ENCODE assay signal across 21 cellular contexts in genomic region chr2:232162191-232162590, GRCh38.
DNase-seq lines count a peak whose midpoint lies in the region; ATAC-seq, FAIRE-seq and TF ChIP-seq lines count a peak whose summit lies in the region.
"Had no signal": no experiment of that assay in that cellular context is flagged by ENCODE, and none has a peak within 500 bp of the region (broad histone marks: within the 10 kb centered on the region; RNA-seq: fewer than 3 reads in every experiment).

No MANE protein-coding gene starts in this region.

- no peak for ATAC-seq in activated naive CD8-positive, alpha-beta T cell treated with anti-CD3 and anti-CD28 coated beads, Interleukin-2, amount 50 U/mL, for 24 hours
- no peak for ATAC-seq in esophagus mucosa

- H3K4me3 Mint-ChIP-seq in activated naive CD8-positive, alpha-beta T cell = no peak overlapping the region
- no peak overlapping the region for H3K4me3 Mint-ChIP-seq in activated naive CD8-positive, alpha-beta T cell treated with anti-CD3 and anti-CD28 coated beads, Interleukin-2, amount 50 U/mL, for 24 hours
- no peak overlapping the region for H3K4me3 Mint-ChIP-seq in astrocyte (ENCODE audit: unreplicated experiment)
- H3K4me3 Mint-ChIP-seq: H9 had no signal

- no peak overlapping the region for H3K9ac ChIP-seq in astrocyte (ENCODE audit: low read length)

- H3K36me3 ChIP-seq in astrocyte (ENCODE audit: insufficient read depth, low read length) = no peaks in the 10 kb centered on the region

- no peaks in the 10 kb centered on the region for H3K4me1 Mint-ChIP-seq in activated naive CD8-positive, alpha-beta T cell (ENCODE audit: low read depth)
- H3K4me1 Mint-ChIP-seq in activated naive CD8-positive, alpha-beta T cell treated with anti-CD3 and anti-CD28 coated beads, Interleukin-2, amount 50 U/mL, for 24 hours = no peaks in the 10 kb centered on the region
- H3K4me1 Mint-ChIP-seq in astrocyte (ENCODE audit: low read depth, unreplicated experiment) = peaks cover 11% of the 10 kb centered on the region
- H3K4me1 Mint-ChIP-seq: H9 had no signal

- no peak for DNase-seq in activated naive CD8-positive, alpha-beta T cell treated with anti-CD3 and anti-CD28 coated beads, Interleukin-2, amount 50 U/mL, for 24 hours
- peak; percentile 60 for DNase-seq in astrocyte (ENCODE audit: low read depth)
- DNase-seq in fibroblast of villous mesenchyme (ENCODE audit: low read depth) = peak; percentile 31
- no peak for DNase-seq in RWPE1 (ENCODE audit: low spot score)
- DNase-seq in NCI-H345 treated with DMSO at 0.1 percent for 48 hours (lab: John Stamatoyannopoulos, UW; ENCODE audit: unreplicated experiment) = no peak
- DNase-seq in NOMO-1 (lab: John Stamatoyannopoulos, UW; ENCODE audit: unreplicated experiment in 2 of 2) = no peak
- DNase-seq: C1 segment of cervical spinal cord, DND-41, GF-D8, H9, NCI-H1417, NCI-H187 treated with DMSO at 0.1 percent for 48 hours, NCI-H774, PC-9 had no signal

- H3K36me3 Mint-ChIP-seq in activated naive CD8-positive, alpha-beta T cell = peaks cover 21% of the 10 kb centered on the region
- H3K36me3 Mint-ChIP-seq in activated naive CD8-positive, alpha-beta T cell treated with anti-CD3 and anti-CD28 coated beads, Interleukin-2, amount 50 U/mL, for 24 hours (ENCODE audit: low read depth) = peaks cover 9% of the 10 kb centered on the region
- peaks cover 11% of the 10 kb centered on the region for H3K36me3 Mint-ChIP-seq in astrocyte (ENCODE audit: low read depth, unreplicated experiment)

- peak overlapping the region; percentile 22 for H3K27ac Mint-ChIP-seq in activated naive CD8-positive, alpha-beta T cell
- H3K27ac Mint-ChIP-seq in activated naive CD8-positive, alpha-beta T cell treated with anti-CD3 and anti-CD28 coated beads, Interleukin-2, amount 50 U/mL, for 24 hours = no peak overlapping the region
- peak overlapping the region; percentile 14 for H3K27ac Mint-ChIP-seq in astrocyte (ENCODE audit: unreplicated experiment)
- H3K27ac Mint-ChIP-seq: H9 had no signal

- H3K27me3 ChIP-seq in astrocyte (ENCODE audit: insufficient read depth, low read length) = no peaks in the 10 kb centered on the region
- H3K27me3 ChIP-seq: SJSA1 had no signal

- H3K79me2 ChIP-seq in astrocyte (ENCODE audit: insufficient read depth, low read length) = no peaks in the 10 kb centered on the region

- H3K4me1 ChIP-seq in astrocyte (ENCODE audit: insufficient read depth, low read length) = no peaks in the 10 kb centered on the region

- no peaks in the 10 kb centered on the region for H3K9me3 ChIP-seq in astrocyte (ENCODE audit: insufficient read depth, low read depth, low read length)
- H3K9me3 ChIP-seq: SJSA1 had no signal

- no peak overlapping the region for H3K4me3 ChIP-seq in astrocyte (ENCODE audit: insufficient read depth, low read depth, low read length)
- no peak overlapping the region for H3K4me3 ChIP-seq in fibroblast of villous mesenchyme (ENCODE audit: low read depth, low read length)
- H3K4me3 ChIP-seq: PC-9, SJSA1 had no signal

- no peak for FAIRE-seq in astrocyte (lab: Jason Lieb, UNC)
- FAIRE-seq: GM19239, HTR-8/SVneo had no signal

- H3K27ac ChIP-seq in astrocyte (ENCODE audit: low read depth, low read length) = no peak overlapping the region
- no peak overlapping the region for H3K27ac ChIP-seq in RWPE1
- H3K27ac ChIP-seq: 22Rv1, HL-60, PC-9, SJSA1 had no signal

- H3K9me3 Mint-ChIP-seq in activated naive CD8-positive, alpha-beta T cell (ENCODE audit: low read depth) = no peaks in the 10 kb centered on the region
- H3K9me3 Mint-ChIP-seq in activated naive CD8-positive, alpha-beta T cell treated with anti-CD3 and anti-CD28 coated beads, Interleukin-2, amount 50 U/mL, for 24 hours = no peaks in the 10 kb centered on the region
- H3K9me3 Mint-ChIP-seq in astrocyte (ENCODE audit: unreplicated experiment) = peaks cover 2% of the 10 kb centered on the region
- H3K9me3 Mint-ChIP-seq: H9 had no signal

- no peaks in the 10 kb centered on the region for H3K27me3 Mint-ChIP-seq in activated naive CD8-positive, alpha-beta T cell
- no peaks in the 10 kb centered on the region for H3K27me3 Mint-ChIP-seq in activated naive CD8-positive, alpha-beta T cell treated with anti-CD3 and anti-CD28 coated beads, Interleukin-2, amount 50 U/mL, for 24 hours
- H3K27me3 Mint-ChIP-seq in astrocyte (ENCODE audit: low read depth, unreplicated experiment) = no peaks in the 10 kb centered on the region

- POLR2A ChIA-PET in RWPE1 (lab: Yijun Ruan, JAX; ENCODE audit: low non-redundant PET) = no interaction called here

- H2AFZ ChIP-seq in astrocyte (ENCODE audit: low read depth, low read length) = no peak overlapping the region
- H2AFZ ChIP-seq: PC-9 had no signal

- TF ChIP-seq CTCF in astrocyte (IDR thresholded peaks at IDR 0.05; ENCODE audit: insufficient read depth, low read depth, low read length) (no peak), fibroblast of villous mesenchyme (IDR thresholded peaks at IDR 0.05; ENCODE audit: insufficient read depth, low read depth, low read length) (no peak), RWPE1 (conservative IDR thresholded peaks at IDR 0.05; ENCODE audit: low read depth) (no peak)

- CTCF ChIA-PET in RWPE1 (lab: Yijun Ruan, JAX) = interaction anchor here (0.7 kb wide), 1 partner anchor 222 kb away, joined by 3 read pairs; no protein-coding TSS in a partner anchor

- no peak overlapping the region for H3K4me2 ChIP-seq in astrocyte (ENCODE audit: low read length)
- H3K4me2 ChIP-seq: PC-9 had no signal

- no peaks in the 10 kb centered on the region for H4K20me1 ChIP-seq in astrocyte (ENCODE audit: insufficient read depth, low read length)

Comparison
In these comparisons a context has a peak if more than half of its experiments do, and no peak if none do; other contexts are left out.
1. DNase-seq: peak in astrocyte (single experiment) and fibroblast of villous mesenchyme (single experiment); none in activated naive CD8-positive, alpha-beta T cell treated with anti-CD3 and anti-CD28 coated beads, Interleukin-2, amount 50 U/mL, for 24 hours (single experiment), RWPE1 (single experiment), NCI-H345 treated with DMSO at 0.1 percent for 48 hours (single experiment) and NOMO-1 (0 of 2).